In the genomic region with DNA sequence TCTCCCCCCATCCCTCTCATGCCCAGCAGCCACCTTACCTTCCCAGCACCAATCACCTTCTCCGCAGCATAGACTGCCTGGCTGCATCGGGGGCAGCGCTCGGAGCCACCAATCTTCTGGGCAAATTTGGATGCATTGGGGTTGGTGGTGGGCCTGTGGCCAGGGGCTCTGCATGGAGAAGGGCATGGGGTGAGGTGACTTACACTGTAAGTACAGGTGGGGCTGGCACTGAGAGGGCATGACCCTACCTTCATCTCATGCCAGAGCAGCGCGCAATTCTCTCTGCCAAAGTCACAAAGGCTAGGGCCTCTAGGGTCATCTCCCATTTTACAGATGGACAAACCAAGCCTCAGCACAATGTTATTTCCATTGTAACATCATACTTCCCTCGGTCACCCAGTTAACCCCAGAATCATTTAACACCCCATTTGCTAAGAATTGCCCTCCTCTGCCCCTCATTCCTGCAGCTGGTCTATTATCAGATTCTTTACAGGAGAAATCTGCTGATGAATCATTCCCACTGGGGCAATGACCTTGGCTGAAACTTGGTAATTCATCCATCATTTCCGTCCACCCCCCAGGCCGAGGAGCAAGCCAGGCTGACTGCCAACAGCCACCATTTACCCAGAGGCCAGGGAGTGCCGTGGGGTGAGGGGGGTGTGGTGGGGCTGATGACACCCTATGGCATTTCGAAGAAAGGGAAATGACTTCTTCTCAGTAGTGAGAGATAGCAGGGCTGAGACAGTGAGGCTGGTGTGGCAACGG, we compare ENCODE assay signal across 1 cellular context.
TF ChIP-seq lines count a peak whose summit lies in the region.

No MANE protein-coding gene starts in this region.

TF ChIP-seq in IMR-90, 13 proteins besides CTCF, POLR2A, EP300 and RAD21:
- TF ChIP-seq MAFK (IDR thresholded peaks at IDR 0.05; ENCODE audit: low read depth, low read length) = peak; percentile 82
- TF ChIP-seq BHLHE40 (IDR thresholded peaks at IDR 0.05; ENCODE audit: low read depth, low read length) = peak; percentile 57; the same call in 1 of the 2 replicates
- TF ChIP-seq SMC3 (IDR thresholded peaks at IDR 0.05; ENCODE audit: low read depth, low read length) = no peak
- TF ChIP-seq, protein P1, sequence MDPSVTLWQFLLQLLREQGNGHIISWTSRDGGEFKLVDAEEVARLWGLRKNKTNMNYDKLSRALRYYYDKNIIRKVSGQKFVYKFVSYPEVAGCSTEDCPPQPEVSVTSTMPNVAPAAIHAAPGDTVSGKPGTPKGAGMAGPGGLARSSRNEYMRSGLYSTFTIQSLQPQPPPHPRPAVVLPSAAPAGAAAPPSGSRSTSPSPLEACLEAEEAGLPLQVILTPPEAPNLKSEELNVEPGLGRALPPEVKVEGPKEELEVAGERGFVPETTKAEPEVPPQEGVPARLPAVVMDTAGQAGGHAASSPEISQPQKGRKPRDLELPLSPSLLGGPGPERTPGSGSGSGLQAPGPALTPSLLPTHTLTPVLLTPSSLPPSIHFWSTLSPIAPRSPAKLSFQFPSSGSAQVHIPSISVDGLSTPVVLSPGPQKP (IDR thresholded peaks at IDR 0.05; ENCODE audit: borderline replicate concordance, low read depth, low read length) = no peak
- no peak for TF ChIP-seq MXI1 (IDR thresholded peaks at IDR 0.05; ENCODE audit: borderline replicate concordance, low read depth, low read length)
- peak; percentile 42; the same call in 1 of the 2 replicates for TF ChIP-seq NFE2L2 (IDR thresholded peaks at IDR 0.05; ENCODE audit: low read depth, low read length)
- TF ChIP-seq RCOR1 (IDR thresholded peaks at IDR 0.05; ENCODE audit: insufficient replicate concordance, low read length) = no peak
- no peak for TF ChIP-seq RFX5 (IDR thresholded peaks at IDR 0.05; ENCODE audit: low read depth, low read length)
- TF ChIP-seq CEBPB (IDR thresholded peaks at IDR 0.05; ENCODE audit: low read depth, low read length) = peak; percentile 69; the same call in 1 of the 2 replicates
- TF ChIP-seq, protein P2, sequence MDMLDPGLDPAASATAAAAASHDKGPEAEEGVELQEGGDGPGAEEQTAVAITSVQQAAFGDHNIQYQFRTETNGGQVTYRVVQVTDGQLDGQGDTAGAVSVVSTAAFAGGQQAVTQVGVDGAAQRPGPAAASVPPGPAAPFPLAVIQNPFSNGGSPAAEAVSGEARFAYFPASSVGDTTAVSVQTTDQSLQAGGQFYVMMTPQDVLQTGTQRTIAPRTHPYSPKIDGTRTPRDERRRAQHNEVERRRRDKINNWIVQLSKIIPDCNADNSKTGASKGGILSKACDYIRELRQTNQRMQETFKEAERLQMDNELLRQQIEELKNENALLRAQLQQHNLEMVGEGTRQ (IDR thresholded peaks at IDR 0.05; ENCODE audit: low read depth, low read length) = no peak
- TF ChIP-seq FOS (IDR thresholded peaks at IDR 0.05; ENCODE audit: low read depth, low read length) = peak; percentile 74
- TF ChIP-seq MAZ (IDR thresholded peaks at IDR 0.05; ENCODE audit: borderline replicate concordance, low read depth, low read length) = peak; percentile 86; the same call in 1 of the 2 replicates
- no peak for TF ChIP-seq CHD1 (IDR thresholded peaks at IDR 0.05; ENCODE audit: low read depth, low read length)
